In the genomic region with DNA sequence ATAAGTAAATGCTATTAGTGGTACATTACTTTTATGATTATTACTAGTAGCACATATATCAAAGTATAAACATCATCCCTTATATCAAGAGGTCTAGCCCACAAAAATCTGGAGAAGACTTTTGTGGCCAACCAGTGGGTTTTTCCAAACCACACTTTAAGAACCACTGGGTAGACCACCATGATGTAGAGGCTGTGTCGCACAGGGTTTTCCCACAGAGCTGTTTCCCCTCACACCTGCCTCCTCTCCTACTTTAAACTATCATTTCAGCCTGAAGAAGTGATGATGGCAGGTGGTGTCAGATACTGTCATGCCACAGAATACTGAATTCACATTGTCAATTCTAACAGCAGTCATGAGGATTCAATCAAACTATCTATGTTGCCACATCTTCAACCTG, we compare ENCODE assay signal across 19 cellular contexts.
A peak's percentile ranks its signal among the peaks of the same experiment; 100 is the strongest.
DNase-seq lines count a peak whose midpoint lies in the region; ATAC-seq and TF ChIP-seq lines count a peak whose summit lies in the region.
"Had no signal": no experiment of that assay in that cellular context is flagged by ENCODE, and none has a peak within 500 bp of the region (broad histone marks: within the 10 kb centered on the region; RNA-seq: fewer than 3 reads in every experiment).

No MANE protein-coding gene starts in this region.

- H3K4me3 Mint-ChIP-seq in T-helper 17 cell = no peak overlapping the region
- H3K4me3 Mint-ChIP-seq in central memory CD8-positive, alpha-beta T cell = no peak overlapping the region
- H3K4me3 Mint-ChIP-seq: type B pancreatic cell had no signal

- H3K27me3 Mint-ChIP-seq in T-helper 17 cell = no peaks in the 10 kb centered on the region
- H3K27me3 Mint-ChIP-seq in central memory CD8-positive, alpha-beta T cell = no peaks in the 10 kb centered on the region
- H3K27me3 Mint-ChIP-seq: type B pancreatic cell had no signal

- DNase-seq in activated naive CD4-positive, alpha-beta T cell treated with anti-CD3 and anti-CD28 coated beads, Interleukin-2, amount 50 U/mL, for 72 hours (ENCODE audit: low spot score in 2 of 2) = no peak
- DNase-seq in activated naive CD4-positive, alpha-beta T cell treated with anti-CD3 and anti-CD28 coated beads, Interleukin-2, amount 50 U/mL, for 16 hours = no peak
- DNase-seq in T-helper 17 cell (no peak), hepatocyte (ENCODE audit: low spot score) (no peak), HCEC 1CT (no peak)
- DNase-seq in central memory CD8-positive, alpha-beta T cell (ENCODE audit: low spot score in 2 of 2) = no peak
- DNase-seq in stimulated activated naive CD8-positive, alpha-beta T cell treated with anti-CD3 and anti-CD28 coated beads, Interleukin-15, Interleukin-2, amounts not matched to agents 100 U/mL and 50 U/mL, for 24 hours = peak; percentile 47
- DNase-seq: colonic mucosa; effector CD8-positive, alpha-beta T cell; H7; kidney; midbrain; NCI-H1694; NCI-H510A; OCI-M1; pancreas had no signal

- no peaks in the 10 kb centered on the region for H3K9me2 ChIP-seq in hepatocyte (replicated peaks; ENCODE audit: insufficient read depth)

- H4K20me1 ChIP-seq in hepatocyte (ENCODE audit: insufficient read depth, poor library complexity, severe bottlenecking) = peaks cover 15% of the 10 kb centered on the region

- peak; percentile 62 to 77 for ATAC-seq in activated naive CD4-positive, alpha-beta T cell treated with anti-CD3 and anti-CD28 coated beads, Interleukin-2, amount 50 U/mL, for 72 hours
- ATAC-seq in T-helper 17 cell = peak; percentile 69
- peak; percentile 49 for ATAC-seq in central memory CD8-positive, alpha-beta T cell (replicated peaks; ENCODE audit: extremely low read depth, poor library complexity, severe bottlenecking)
- peak; percentile 96 for ATAC-seq in stimulated activated naive CD8-positive, alpha-beta T cell treated with anti-CD3 and anti-CD28 coated beads, Interleukin-15, Interleukin-2, amounts not matched to agents 100 U/mL and 50 U/mL, for 24 hours
- ATAC-seq: pancreas had no signal

- WGBS in hepatocyte (ENCODE audit: low lambda C conversion rate, missing lambda C conversion rate) = 91% methylated on average over 1 of the region's 1 CpG

- no peaks in the 10 kb centered on the region for H3K9me3 Mint-ChIP-seq in activated naive CD4-positive, alpha-beta T cell treated with anti-CD3 and anti-CD28 coated beads, Interleukin-2, amount 50 U/mL, for 72 hours
- no peaks in the 10 kb centered on the region for H3K9me3 Mint-ChIP-seq in central memory CD8-positive, alpha-beta T cell
- H3K9me3 Mint-ChIP-seq: type B pancreatic cell had no signal

- H3K4me2 ChIP-seq in hepatocyte = no peak overlapping the region

- no peak overlapping the region for H2AFZ ChIP-seq in hepatocyte

- H3K27me3 ChIP-seq in hepatocyte = no peaks in the 10 kb centered on the region
- H3K27me3 ChIP-seq: colonic mucosa, pancreas, right atrium auricular region had no signal

- peaks cover 19% of the 10 kb centered on the region for H3K4me1 Mint-ChIP-seq in T-helper 17 cell
- peaks cover 20% of the 10 kb centered on the region for H3K4me1 Mint-ChIP-seq in central memory CD8-positive, alpha-beta T cell

- H3K27ac Mint-ChIP-seq in activated naive CD4-positive, alpha-beta T cell treated with anti-CD3 and anti-CD28 coated beads, Interleukin-2, amount 50 U/mL, for 72 hours = no peak overlapping the region
- peak overlapping the region; percentile 6 for H3K27ac Mint-ChIP-seq in T-helper 17 cell
- no peak overlapping the region for H3K27ac Mint-ChIP-seq in central memory CD8-positive, alpha-beta T cell (ENCODE audit: low read depth)
- H3K27ac Mint-ChIP-seq: type B pancreatic cell had no signal

- peaks cover 30% of the 10 kb centered on the region for H3K79me2 ChIP-seq in hepatocyte

- H3K36me3 ChIP-seq in hepatocyte (replicated peaks; ENCODE audit: insufficient read depth, low read depth) = no peaks in the 10 kb centered on the region
- H3K36me3 ChIP-seq: colonic mucosa, pancreas, right atrium auricular region had no signal

- H3K4me3 ChIP-seq in hepatocyte = no peak overlapping the region
- H3K4me3 ChIP-seq: colonic mucosa, pancreas, right atrium auricular region, SK-N-MC had no signal

- no peaks in the 10 kb centered on the region for H3K4me1 ChIP-seq in hepatocyte (ENCODE audit: insufficient read depth)
- H3K4me1 ChIP-seq: colonic mucosa had no signal

- H3K9me3 ChIP-seq in T-helper 17 cell (ENCODE audit: control insufficient read depth, low read length, poor library complexity, severe bottlenecking) (no peaks in the 10 kb centered on the region), hepatocyte (ENCODE audit: low read depth) (no peaks in the 10 kb centered on the region)
- H3K9me3 ChIP-seq: colonic mucosa, pancreas, right atrium auricular region had no signal

- H3K27ac ChIP-seq in hepatocyte = no peak overlapping the region
- H3K27ac ChIP-seq: colonic mucosa, pancreas, right atrium auricular region, SK-N-MC had no signal

- H3K36me3 Mint-ChIP-seq in activated naive CD4-positive, alpha-beta T cell treated with anti-CD3 and anti-CD28 coated beads, Interleukin-2, amount 50 U/mL, for 72 hours = peaks cover 0 to 20% of the 10 kb centered on the region in 2 donors
- H3K36me3 Mint-ChIP-seq in T-helper 17 cell (ENCODE audit: low read depth) = peaks cover 2% of the 10 kb centered on the region
- H3K36me3 Mint-ChIP-seq in central memory CD8-positive, alpha-beta T cell (ENCODE audit: insufficient read depth) = peaks cover 16% of the 10 kb centered on the region

- TF ChIP-seq CTCF in hepatocyte (IDR thresholded peaks at IDR 0.05; ENCODE audit: poor library complexity) = no peak
